Comparison of ENCODE assay signal across 1 cellular context in the genomic region with DNA sequence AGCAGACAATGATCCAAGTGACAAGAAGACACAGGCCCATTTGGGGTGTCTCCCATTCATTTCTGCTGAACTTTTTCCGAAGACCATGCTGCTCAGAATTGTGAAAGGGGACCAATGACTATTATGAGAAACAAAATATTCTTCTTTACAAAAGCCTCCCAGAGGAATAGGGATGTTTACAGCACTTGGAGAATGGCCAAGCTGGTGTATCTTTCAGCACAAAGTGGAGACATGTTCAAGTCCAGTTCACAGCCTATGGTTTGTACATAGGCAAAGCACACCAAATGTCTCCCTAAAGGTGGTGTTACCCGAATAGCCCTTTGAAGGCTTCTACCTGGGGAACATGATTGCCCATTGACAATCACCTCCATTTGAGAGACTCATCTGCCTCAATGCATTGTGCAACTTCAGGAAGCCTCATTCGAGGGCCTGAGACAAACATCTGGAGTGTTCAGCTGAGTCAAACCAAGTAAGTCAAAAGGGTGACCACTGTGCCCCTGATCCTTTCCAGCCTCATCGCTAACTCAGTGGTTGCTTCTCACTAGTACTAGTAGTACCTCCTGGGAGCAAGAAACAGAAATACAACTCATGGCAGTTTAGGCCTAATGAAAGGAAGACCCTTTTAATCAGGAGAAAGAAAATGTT.
TF ChIP-seq lines count a peak whose summit lies in the region.

No MANE protein-coding gene starts in this region.

TF ChIP-seq in IMR-90, 13 proteins besides CTCF, POLR2A, EP300 and RAD21:
- TF ChIP-seq CEBPB (IDR thresholded peaks at IDR 0.05; ENCODE audit: low read depth, low read length) (peak; percentile 34; the same call in 1 of the 2 replicates), RFX5 (IDR thresholded peaks at IDR 0.05; ENCODE audit: low read depth, low read length) (no peak), MAFK (IDR thresholded peaks at IDR 0.05; ENCODE audit: low read depth, low read length) (no peak), MXI1 (IDR thresholded peaks at IDR 0.05; ENCODE audit: borderline replicate concordance, low read depth, low read length) (no peak)
